8 cellular contexts compared by ENCODE assay signal in the genomic region with DNA sequence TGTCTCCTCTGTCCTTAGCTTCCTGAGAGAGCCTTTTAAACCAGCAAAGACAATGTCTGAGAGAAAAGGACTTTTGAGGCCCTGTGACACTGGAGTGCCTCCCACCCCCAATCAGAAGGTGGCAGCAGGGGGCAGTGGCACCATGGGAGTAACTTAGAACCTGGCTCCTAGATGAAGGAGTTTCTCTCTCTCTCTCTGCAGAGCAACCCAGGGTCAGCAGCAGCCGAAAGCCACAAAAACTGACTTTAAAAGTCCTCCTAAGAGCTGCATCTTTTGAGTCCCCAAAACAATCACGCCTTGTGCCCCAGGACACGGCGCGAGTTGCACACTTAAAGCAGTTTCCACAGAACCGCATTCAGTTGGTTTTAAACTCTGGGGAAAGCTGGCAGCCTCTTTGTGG. TPM values are rescaled to one million over a fixed set of nuclear protein-coding genes. Genes with fewer than 3 reads are reported as not detected.
DNase-seq lines count a peak whose midpoint lies in the region; ATAC-seq, FAIRE-seq and TF ChIP-seq lines count a peak whose summit lies in the region.

No MANE protein-coding gene starts in this region.

- FAIRE-seq in kidney (lab: Jason Lieb, UNC), result no peak

- peaks cover 3% of the 10 kb centered on the region for H3K27me3 Mint-ChIP-seq in type B pancreatic cell

- H3K9me3 ChIP-seq in body of pancreas (no peaks in the 10 kb centered on the region), kidney (ENCODE audit: control insufficient read depth in 1 of 2, low read length in 2 of 2) (no peaks in the 10 kb centered on the region)

- no peak overlapping the region for H3K27ac Mint-ChIP-seq in type B pancreatic cell

- peaks cover 40% of the 10 kb centered on the region for H3K4me1 Mint-ChIP-seq in type B pancreatic cell (ENCODE audit: unreplicated experiment)

- no peaks in the 10 kb centered on the region for H3K36me3 ChIP-seq in body of pancreas (replicated peaks in 1 of 2; ENCODE audit: insufficient read depth in 1 of 2, low read depth in 2 of 2)
- no peaks in the 10 kb centered on the region for H3K36me3 ChIP-seq in kidney (ENCODE audit: control insufficient read depth in 1 of 2, insufficient read depth in 2 of 2, low read length in 2 of 2)

- TF ChIP-seq CTCF in body of pancreas (IDR thresholded peaks at IDR 0.05), result peak in 5 of 7 experiments; percentile 34 to 55 (median 47)
- peak; percentile 34 for TF ChIP-seq CTCF in kidney (IDR thresholded peaks at IDR 0.05; ENCODE audit: borderline replicate concordance, extremely low read depth, insufficient read depth)
- TF ChIP-seq CTCF in type B pancreatic cell (conservative IDR thresholded peaks at IDR 0.05), result peak; percentile 69

- H3K27ac ChIP-seq in body of pancreas, result no peak overlapping the region
- no peak overlapping the region for H3K27ac ChIP-seq in kidney (ENCODE audit: low read depth in 2 of 2, low read length in 2 of 2)

- H3K27me3 ChIP-seq in body of pancreas, result no peaks in the 10 kb centered on the region

- no peak overlapping the region for H3K4me3 Mint-ChIP-seq in type B pancreatic cell

- TF ChIP-seq POLR2A in body of pancreas (IDR thresholded peaks at IDR 0.05), result no peak

- WGBS in body of pancreas, 2 donors, result 56 to 70% methylated on average over 4 to 6 of the region's 6 CpGs

- H3K4me3 ChIP-seq in body of pancreas (no peak overlapping the region), kidney (ENCODE audit: low read length in 2 of 2) (no peak overlapping the region)

- DNase-seq in ACHN (peak; percentile 43), GM03348 (ENCODE audit: low spot score) (peak; percentile 46), NCI-H2171 (lab: John Stamatoyannopoulos, UW) (peak; percentile 8), body of pancreas (peak in 2 of 4 donors; percentile 38 to 44), kidney (no peak), type B pancreatic cell (ENCODE audit: extremely low spot score, unreplicated experiment) (no peak)

- ATAC-seq in body of pancreas (no peak), HG03135 (IDR thresholded peaks at IDR 0.05; ENCODE audit: unreplicated experiment) (no peak), HG03097 (IDR thresholded peaks at IDR 0.05; ENCODE audit: low FRiP score, unreplicated experiment) (no peak)

- H3K4me1 ChIP-seq in body of pancreas (no peaks in the 10 kb centered on the region), kidney (ENCODE audit: control insufficient read depth in 1 of 2, insufficient read depth in 1 of 2, low read depth in 1 of 2, low read length in 2 of 2) (peaks cover 0 to 9% of the 10 kb centered on the region in 2 donors)

- intact Hi-C loops in body of pancreas (cut with DNase I), result no loop called here
- intact Hi-C loops in kidney (cut with DNase I), result loop anchor here (10.0 kb wide), 1 partner anchor 98 kb away; no protein-coding TSS in a partner anchor

- in situ Hi-C loops in ACHN (cut with HindIII; ENCODE audit: low pct_ligation_motif_present, low pct_unique_long_range_greater_than_20kb, low sequenced_read_pairs), result no loop called here

- no peaks in the 10 kb centered on the region for H3K36me3 Mint-ChIP-seq in type B pancreatic cell

- H3K9ac ChIP-seq in kidney (ENCODE audit: low read length in 2 of 2), result no peak overlapping the region

- H3K9me3 Mint-ChIP-seq in type B pancreatic cell, result no peaks in the 10 kb centered on the region

RNA-seq across cellular contexts. Expression of gene TCP11, which starts 5.3 kb away (rescaled TPM):
- total RNA-seq in body of pancreas, result not detected
- 0.50 TPM for total RNA-seq in kidney
- polyA plus RNA-seq in kidney (ENCODE audit: insufficient read depth, low read depth, low replicate concordance), result 0.41 TPM
- total RNA-seq in type B pancreatic cell (ENCODE audit: low replicate concordance), result not detected in 2 replicates

Comparison
In these comparisons a context has a peak if more than half of its experiments do, and no peak if none do; other contexts are left out.
1. DNase-seq: peak in ACHN (single experiment), GM03348 (single experiment) and NCI-H2171 (single experiment); none in kidney (single experiment) and type B pancreatic cell (single experiment).
2. Peak in every context shown above with its lines, with median percentiles within 50 percentile points of each other: CTCF ChIP-seq.